Comparison of ENCODE assay signal across 11 cellular contexts in genomic region chr13:41465965-41466364, GRCh38. TPM values are rescaled to one million over a fixed set of nuclear protein-coding genes. Genes with fewer than 3 reads are reported as not detected.
DNase-seq lines count a peak whose midpoint lies in the region; ATAC-seq and TF ChIP-seq lines count a peak whose summit lies in the region.
"Had no signal": no experiment of that assay in that cellular context is flagged by ENCODE, and none has a peak within 500 bp of the region (broad histone marks: within the 10 kb centered on the region; RNA-seq: fewer than 3 reads in every experiment).

No MANE protein-coding gene starts in this region.

- H3K4me2 ChIP-seq in DOHH2 (ENCODE audit: low read length), result peak overlapping the region; percentile 94

- no peaks in the 10 kb centered on the region for H3K9me3 Mint-ChIP-seq in central memory CD8-positive, alpha-beta T cell

- TF ChIP-seq CTCF in DOHH2 (IDR thresholded peaks at IDR 0.05; ENCODE audit: low read depth, low read length, poor library complexity, severe bottlenecking) (no peak), NB4 (IDR thresholded peaks at IDR 0.05; ENCODE audit: low read depth, low read length) (no peak), prostate gland (IDR thresholded peaks at IDR 0.05) (no peak)

- H3K27ac Mint-ChIP-seq in central memory CD8-positive, alpha-beta T cell (ENCODE audit: low read depth), result peak overlapping the region; percentile 98

- H3K27me3 ChIP-seq in DOHH2 (ENCODE audit: control insufficient read depth, low read length) (no peaks in the 10 kb centered on the region), skeletal muscle tissue (ENCODE audit: control insufficient read depth in 3 of 3, insufficient read depth in 3 of 3, low read length in 3 of 3) (peaks cover 0 to 1% (median 0%) of the 10 kb centered on the region in 3 donors), prostate gland (replicated peaks; ENCODE audit: insufficient read depth) (no peaks in the 10 kb centered on the region)
- H3K27me3 ChIP-seq: foreskin keratinocyte had no signal

- H3K4me1 ChIP-seq in DOHH2 (ENCODE audit: control insufficient read depth, low read length) (peaks cover 71% of the 10 kb centered on the region), skeletal muscle tissue (ENCODE audit: control insufficient read depth in 3 of 3, insufficient read depth in 3 of 3, low read length in 3 of 3) (peaks cover 5 to 16% (median 10%) of the 10 kb centered on the region in 3 donors), prostate gland (replicated peaks) (no peaks in the 10 kb centered on the region)

- DNase-seq in NB4 (ENCODE audit: low read depth) (peak; percentile 27), COLO668 (lab: John Stamatoyannopoulos, UW; ENCODE audit: unreplicated experiment) (no peak), prostate gland (ENCODE audit: low spot score) (no peak)
- no peak for DNase-seq in central memory CD8-positive, alpha-beta T cell (ENCODE audit: low spot score in 2 of 2)
- DNase-seq: NCI-H1694, posterior cingulate gyrus had no signal

- 93% methylated on average over 2 of the region's 2 CpGs for WGBS in prostate gland

- TF ChIP-seq POLR2A in NB4 (IDR thresholded peaks at IDR 0.05; ENCODE audit: extremely low read depth, insufficient read length), result no peak
- no peak for TF ChIP-seq POLR2A in prostate gland (IDR thresholded peaks at IDR 0.05)

- H3K9me3 ChIP-seq in DOHH2 (ENCODE audit: control insufficient read depth, insufficient read depth, low read length) (no peaks in the 10 kb centered on the region), skeletal muscle tissue (ENCODE audit: control insufficient read depth in 3 of 3, low read length in 3 of 3) (no peaks in the 10 kb centered on the region), prostate gland (no peaks in the 10 kb centered on the region)

- ATAC-seq in central memory CD8-positive, alpha-beta T cell (replicated peaks; ENCODE audit: extremely low read depth, poor library complexity, severe bottlenecking), result no peak
- no peak for ATAC-seq in HG02870 (IDR thresholded peaks at IDR 0.05; ENCODE audit: unreplicated experiment)

- H3F3A ChIP-seq in DOHH2 (ENCODE audit: control insufficient read depth, insufficient read depth), result peaks cover 66% of the 10 kb centered on the region

- H3K9me2 ChIP-seq in DOHH2 (replicated peaks; ENCODE audit: control insufficient read depth, low read length), result no peaks in the 10 kb centered on the region

- H3K4me1 Mint-ChIP-seq in central memory CD8-positive, alpha-beta T cell, result peaks cover 59% of the 10 kb centered on the region

- no peaks in the 10 kb centered on the region for H3K27me3 Mint-ChIP-seq in central memory CD8-positive, alpha-beta T cell

- intact Hi-C loops in prostate gland (cut with DNase I), result no loop called here

- H3K36me3 ChIP-seq in DOHH2 (ENCODE audit: control insufficient read depth, low read length) (peaks cover 92% of the 10 kb centered on the region), skeletal muscle tissue (ENCODE audit: control insufficient read depth in 3 of 3, insufficient read depth in 3 of 3, low read length in 3 of 3) (peaks cover 0 to 3% (median 2%) of the 10 kb centered on the region in 3 donors), prostate gland (peaks cover 0 to 5% of the 10 kb centered on the region in 2 donors)
- H3K36me3 ChIP-seq: cardiac muscle cell had no signal

- peaks cover 47% of the 10 kb centered on the region for H3K79me2 ChIP-seq in DOHH2 (ENCODE audit: control insufficient read depth, low read length)

- H4K20me1 ChIP-seq in DOHH2 (ENCODE audit: control insufficient read depth, insufficient read depth, low read depth, low read length), result no peaks in the 10 kb centered on the region

- H3K9ac ChIP-seq in skeletal muscle tissue (ENCODE audit: low read depth in 1 of 3, low read length in 3 of 3), result no peak overlapping the region

- peak overlapping the region; percentile 80 for H3K4me3 Mint-ChIP-seq in central memory CD8-positive, alpha-beta T cell

- peaks cover 95% of the 10 kb centered on the region for H3K36me3 Mint-ChIP-seq in central memory CD8-positive, alpha-beta T cell (ENCODE audit: insufficient read depth)

- H3K27ac ChIP-seq in DOHH2 (ENCODE audit: low read depth, low read length) (peak overlapping the region; percentile 94), skeletal muscle tissue (ENCODE audit: low read depth, low read length) (peak overlapping the region; percentile 42), prostate gland (peak overlapping the region in 1 of 2 donors; percentile 5)
- H3K27ac ChIP-seq: cardiac muscle cell, foreskin keratinocyte had no signal

- H3K4me3 ChIP-seq in DOHH2 (ENCODE audit: low read length) (peak overlapping the region; percentile 70; the same call in 1 of the 2 replicates), NB4 (ENCODE audit: low read depth, low read length) (no peak overlapping the region), skeletal muscle tissue (ENCODE audit: low read length in 3 of 3) (no peak overlapping the region), prostate gland (no peak overlapping the region)
- H3K4me3 ChIP-seq: cardiac muscle cell had no signal

RNA-seq across cellular contexts. Expression of gene RGCC, which starts 8.6 kb away (rescaled TPM):
- total RNA-seq in skeletal muscle tissue (28.2 TPM), prostate gland (100 to 1,000 TPM in 1 of 2 donors, 10 to 100 TPM in 1; 87.0 to 140 TPM)
- total RNA-seq: cardiac muscle cell had no signal
